ENCODE assay signal across 11 cellular contexts in genomic region chr22:38881464-38881871, GRCh38. TPM values are rescaled to one million over a fixed set of nuclear protein-coding genes. Genes with fewer than 3 reads are reported as not detected.
DNase-seq lines count a peak whose midpoint lies in the region; ATAC-seq and TF ChIP-seq lines count a peak whose summit lies in the region.
"Had no signal": no experiment of that assay in that cellular context is flagged by ENCODE, and none has a peak within 500 bp of the region (broad histone marks: within the 10 kb centered on the region; RNA-seq: fewer than 3 reads in every experiment).

No MANE protein-coding gene starts in this region.

- intact Hi-C loops in stomach (cut with DNase I; ENCODE audit: low total_unique reads), result no loop called here

- H3K4me1 ChIP-seq in stomach, result peaks cover 19 to 28% (median 23%) of the 10 kb centered on the region in 4 donors

- peak overlapping the region; percentile 22 to 87 (median 77) for H3K27ac ChIP-seq in stomach

- no peaks in the 10 kb centered on the region for H3K36me3 ChIP-seq in stomach

- no peak overlapping the region for H3K4me3 Mint-ChIP-seq in stimulated activated naive CD8-positive, alpha-beta T cell treated with anti-CD3 and anti-CD28 coated beads, Interleukin-15, amount 100 ng/mL, for 72 hours
- H3K4me3 Mint-ChIP-seq: H9 had no signal

- H3K27ac Mint-ChIP-seq in stimulated activated naive CD8-positive, alpha-beta T cell treated with anti-CD3 and anti-CD28 coated beads, Interleukin-15, amount 100 ng/mL, for 72 hours, result no peak overlapping the region
- H3K27ac Mint-ChIP-seq: H9 had no signal

- WGBS in stomach, 5 donors, result 2 to 26% (median 19%) methylated on average over 9 of the region's 9 CpGs

- DNase-seq in EL (peak; percentile 50), astrocyte of the cerebellum (ENCODE audit: low read depth) (peak; percentile 35), hippocampal formation (lab: John Stamatoyannopoulos, UW) (peak; percentile 12 to 46), stomach (peak; percentile 59), erythroblast (lab: John Stamatoyannopoulos, UW) (no peak)
- DNase-seq in stimulated activated naive CD8-positive, alpha-beta T cell treated with anti-CD3 and anti-CD28 coated beads, Interleukin-15, amount 100 ng/mL, for 72 hours, result no peak
- no peak for DNase-seq in stimulated activated CD4-positive, alpha-beta T cell treated with anti-CD3 and anti-CD28 coated beads, Interleukin-2, amount 100 ng/mL, for 24 hours
- DNase-seq in activated CD8-positive, alpha-beta memory T cell treated with anti-CD3 and anti-CD28 coated beads, Interleukin-2, amount 50 U/mL, for 48 hours, result no peak
- DNase-seq: H9, T-helper 9 cell had no signal

- in situ Hi-C loops in astrocyte of the cerebellum (cut with HindIII; ENCODE audit: low sequenced_read_pairs), result no loop called here

- no peak for TF ChIP-seq CTCF in astrocyte of the cerebellum (IDR thresholded peaks at IDR 0.05; ENCODE audit: low read depth, low read length, missing control alignments)
- TF ChIP-seq CTCF in stomach (IDR thresholded peaks at IDR 0.05), result peak in 1 of 7 experiments; percentile 15

- TF ChIP-seq EP300 in stomach (IDR thresholded peaks at IDR 0.05), result no peak

- no peak for TF ChIP-seq POLR2A in stomach (IDR thresholded peaks at IDR 0.05)
- no peak for TF ChIP-seq POLR2A in erythroblast (IDR thresholded peaks at IDR 0.05; ENCODE audit: low read length)

- H3K4me3 ChIP-seq in astrocyte of the cerebellum (ENCODE audit: low read depth, low read length), result no peak overlapping the region
- no peak overlapping the region for H3K4me3 ChIP-seq in stomach

- peaks cover 32% of the 10 kb centered on the region for H3K4me1 Mint-ChIP-seq in stimulated activated naive CD8-positive, alpha-beta T cell treated with anti-CD3 and anti-CD28 coated beads, Interleukin-15, amount 100 ng/mL, for 72 hours

- H3K9me3 ChIP-seq in stomach, result no peaks in the 10 kb centered on the region

- no peaks in the 10 kb centered on the region for H3K9me3 Mint-ChIP-seq in stimulated activated naive CD8-positive, alpha-beta T cell treated with anti-CD3 and anti-CD28 coated beads, Interleukin-15, amount 100 ng/mL, for 72 hours
- H3K9me3 Mint-ChIP-seq: activated naive CD4-positive, alpha-beta T cell treated with anti-CD3 and anti-CD28 coated beads, Interleukin-2, amount 50 U/mL, for 24 hours; H9 had no signal

- peaks cover 22% of the 10 kb centered on the region for H3K27me3 Mint-ChIP-seq in stimulated activated naive CD8-positive, alpha-beta T cell treated with anti-CD3 and anti-CD28 coated beads, Interleukin-15, amount 100 ng/mL, for 72 hours
- H3K27me3 Mint-ChIP-seq: activated naive CD4-positive, alpha-beta T cell treated with anti-CD3 and anti-CD28 coated beads, Interleukin-2, amount 50 U/mL, for 24 hours had no signal

- no peak for ATAC-seq in stimulated activated naive CD8-positive, alpha-beta T cell treated with anti-CD3 and anti-CD28 coated beads, Interleukin-15, amount 100 ng/mL, for 72 hours

- H3K27me3 ChIP-seq in stomach, result no peaks in the 10 kb centered on the region

RNA-seq across cellular contexts. Expression of gene CBX6, which starts 9.5 kb away (rescaled TPM):
- 10 to 100 TPM; 15.4 to 46.0 (median 32.9) TPM for total RNA-seq in stomach
- polyA plus RNA-seq in stomach, result 10 to 100 TPM in 2 of 3 donors, 1 to 10 TPM in 1; 8.9 to 20.3 (median 14.6) TPM

RNA-seq across cellular contexts. Expression of gene NPTXR, which starts 37.6 kb away (rescaled TPM):
- total RNA-seq in stomach, result 10 to 100 TPM in 2 of 5 donors, 1 to 10 TPM in 3; 1.2 to 19.6 (median 4.1) TPM
- 1 to 10 TPM in 2 of 3 donors, under 1 TPM in 1; 0.46 to 2.4 (median 2.2) TPM for polyA plus RNA-seq in stomach

Comparison
In these comparisons a context has a peak if more than half of its experiments do, and no peak if none do; other contexts are left out.
1. DNase-seq: peak in EL (single experiment), astrocyte of the cerebellum (single experiment), hippocampal formation (2 of 2) and stomach (single experiment); none in erythroblast (0 of 2), stimulated activated naive CD8-positive, alpha-beta T cell treated with anti-CD3 and anti-CD28 coated beads, Interleukin-15, amount 100 ng/mL, for 72 hours (0 of 2), stimulated activated CD4-positive, alpha-beta T cell treated with anti-CD3 and anti-CD28 coated beads, Interleukin-2, amount 100 ng/mL, for 24 hours (0 of 2) and activated CD8-positive, alpha-beta memory T cell treated with anti-CD3 and anti-CD28 coated beads, Interleukin-2, amount 50 U/mL, for 48 hours (single experiment).